36 cellular contexts compared by ENCODE assay signal in the genomic region with DNA sequence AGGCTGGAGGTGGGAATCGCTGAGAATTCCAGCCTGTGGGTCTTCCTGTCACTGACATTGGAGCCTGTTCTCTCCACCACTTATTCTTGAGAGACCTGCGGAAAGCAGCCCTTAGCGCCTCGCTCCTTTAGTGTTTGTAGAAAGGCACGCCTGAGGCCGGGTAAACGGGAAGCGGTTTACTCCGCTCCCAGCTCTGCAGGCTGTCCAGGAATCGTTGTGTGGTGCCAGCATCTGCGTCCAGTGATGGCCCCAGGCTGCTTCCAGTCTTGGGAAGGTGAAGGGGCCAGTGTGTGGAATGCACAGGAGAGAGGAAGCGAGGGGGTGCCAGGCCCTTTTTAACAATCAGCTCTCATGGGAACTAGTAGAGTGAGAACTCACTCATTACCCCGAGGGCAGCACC. TPM values are rescaled to one million over a fixed set of nuclear protein-coding genes. Genes with fewer than 3 reads are reported as not detected.
"Had no signal": no experiment of that assay in that cellular context is flagged by ENCODE, and none has a peak within 500 bp of the region (broad histone marks: within the 10 kb centered on the region; RNA-seq: fewer than 3 reads in every experiment).

No MANE protein-coding gene starts in this region.

- H3K4me3 ChIP-seq: adrenal gland, body of pancreas, colonic mucosa, esophagus squamous epithelium, gastroesophageal sphincter had no signal

- DNase-seq: activated CD4-positive, alpha-beta memory T cell treated with anti-CD3 and anti-CD28 coated beads, Interleukin-2, amount 10 ng/mL, durations not matched to agents 7 days and 5 days; activated CD4-positive, alpha-beta T cell treated with anti-CD3 and anti-CD28 coated beads for 1 hour; activated CD4-positive, alpha-beta T cell treated with anti-CD3 and anti-CD28 coated beads for 4 hours; activated CD4-positive, alpha-beta T cell treated with anti-CD3 and anti-CD28 coated beads, Interleukin-2, amount 10 ng/mL, durations not matched to agents 7 days and 5 days; activated CD4-positive, alpha-beta T cell treated with anti-CD3 and anti-CD28 coated beads, Interleukin-2, amount 50 U/mL, for 4 hours; activated CD8-positive, alpha-beta memory T cell treated with anti-CD3 and anti-CD28 coated beads, Interleukin-2, amount 10 ng/mL, durations not matched to agents 7 days and 5 days; activated CD8-positive, alpha-beta memory T cell treated with anti-CD3 and anti-CD28 coated beads, Interleukin-2, amount 50 U/mL, for 4 hours; activated effector memory CD4-positive, alpha-beta T cell treated with anti-CD3 and anti-CD28 coated beads, Interleukin-2, amount 50 U/mL, for 16 hours; activated naive CD4-positive, alpha-beta T cell treated with anti-CD3 and anti-CD28 coated beads for 36 hours; activated naive CD8-positive, alpha-beta T cell treated with anti-CD3 and anti-CD28 coated beads for 36 hours; activated naive CD8-positive, alpha-beta T cell treated with anti-CD3 and anti-CD28 coated beads, Interleukin-2, amount 50 U/mL, for 24 hours; activated T-cell treated with anti-CD3 and anti-CD28 coated beads, Interleukin-2, amount 50 U/mL, for 1 hour; activated T-cell treated with anti-CD3 and anti-CD28 coated beads, Interleukin-2, amount 50 U/mL, for 48 hours; adrenal gland; amygdala; caudate nucleus; colonic mucosa; effector CD8-positive, alpha-beta T cell; esophagus squamous epithelium; foreskin melanocyte; head of caudate nucleus; T-helper 2 cell had no signal

- H3K27me3 ChIP-seq: adrenal gland, body of pancreas, colonic mucosa, esophagus squamous epithelium, gastroesophageal sphincter had no signal

- H3K9me3 ChIP-seq: adrenal gland, body of pancreas, colonic mucosa, esophagus squamous epithelium, gastroesophageal sphincter had no signal

- ATAC-seq: activated CD8-positive, alpha-beta memory T cell treated with anti-CD3 and anti-CD28 coated beads, Interleukin-2, amount 10 ng/mL, durations not matched to agents 7 days and 5 days; activated naive CD8-positive, alpha-beta T cell treated with anti-CD3 and anti-CD28 coated beads, Interleukin-2, amount 50 U/mL, for 24 hours; WTC11 had no signal

- H3K4me1 ChIP-seq: adrenal gland, body of pancreas, colonic mucosa, esophagus squamous epithelium had no signal

- H3K27ac ChIP-seq: adrenal gland, body of pancreas, colonic mucosa, epithelial cell of prostate, esophagus squamous epithelium had no signal

- H3K36me3 ChIP-seq: adrenal gland, colonic mucosa had no signal

RNA-seq across cellular contexts. Expression of a gene that starts 44.6 kb away (rescaled TPM):
- total RNA-seq: activated CD4-positive, alpha-beta memory T cell treated with anti-CD3 and anti-CD28 coated beads, Interleukin-2, amount 10 ng/mL, durations not matched to agents 7 days and 5 days; activated CD4-positive, alpha-beta T cell treated with anti-CD3 and anti-CD28 coated beads, Interleukin-2, amount 10 ng/mL, durations not matched to agents 7 days and 5 days; activated CD8-positive, alpha-beta memory T cell treated with anti-CD3 and anti-CD28 coated beads for 36 hours; activated CD8-positive, alpha-beta memory T cell treated with anti-CD3 and anti-CD28 coated beads, Interleukin-2, amount 10 ng/mL, durations not matched to agents 7 days and 5 days; activated naive CD4-positive, alpha-beta T cell treated with anti-CD3 and anti-CD28 coated beads for 36 hours; activated naive CD8-positive, alpha-beta T cell treated with anti-CD3 and anti-CD28 coated beads for 36 hours; activated T-helper 1 cell treated with anti-CD3 and anti-CD28 coated beads, Interleukin-12 subunit alpha, Interleukin-12 subunit beta, Interleukin-2, Interleukin-4 antibody, amounts not matched to agents 30 ng/mL and 10 ng/mL and 1 ng/mL, durations not matched to agents 14 hours and 24 hours and 36 hours; activated T-helper 2 cell treated with anti-CD3 and anti-CD28 coated beads, Interferon-gamma antibody, Interleukin-2, Interleukin-4, amounts not matched to agents 10 μg/mL and 5 μg/mL and 100 μg/mL, durations not matched to agents 14 hours and 24 hours and 36 hours; body of pancreas; colonic mucosa; dermis microvascular lymphatic vessel endothelial cell; endothelial cell of umbilical vein; esophagus squamous epithelium; fibroblast of lung; fibroblast of villous mesenchyme; gastroesophageal sphincter; glomerular endothelial cell; T-helper 1 cell treated with Interleukin-12 subunit alpha and Interleukin-12 subunit beta and Interleukin-4 antibody, amounts not matched to agents 30 ng/mL and 1 ng/mL, for 36 hours; WTC11 had no signal
- polyA plus RNA-seq: aorta, endothelial cell of umbilical vein, fibroblast of lung had no signal
